ENCODE assay signal across 9 cellular contexts in the genomic region with DNA sequence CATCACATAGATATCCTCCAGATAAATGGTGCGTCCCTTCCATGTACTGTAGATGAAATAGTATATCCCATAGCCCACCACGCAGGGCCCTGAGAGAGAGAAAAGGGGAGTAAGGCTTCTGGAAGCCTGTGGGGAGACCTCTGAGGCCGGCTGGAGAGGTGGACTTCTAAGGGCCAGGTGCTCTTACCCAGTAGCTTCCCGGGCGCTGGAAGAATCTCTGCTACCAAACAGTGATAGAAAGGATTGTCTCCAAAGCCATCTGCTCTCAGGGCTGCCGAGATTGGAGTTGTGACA. TPM values are rescaled to one million over a fixed set of nuclear protein-coding genes. Genes with fewer than 3 reads are reported as not detected.
DNase-seq lines count a peak whose midpoint lies in the region; ATAC-seq and TF ChIP-seq lines count a peak whose summit lies in the region.
"Had no signal": no experiment of that assay in that cellular context is flagged by ENCODE, and none has a peak within 500 bp of the region (broad histone marks: within the 10 kb centered on the region; RNA-seq: fewer than 3 reads in every experiment).

No MANE protein-coding gene starts in this region.

- peak overlapping the region; percentile 97 for H3K4me3 ChIP-seq in GM23338
- peak overlapping the region; percentile 82 for H3K4me3 ChIP-seq in left ventricle myocardium inferior
- peak overlapping the region; percentile 74 to 91 (median 91) for H3K4me3 ChIP-seq in skeletal muscle tissue (ENCODE audit: low read length in 3 of 3)

- CTCF ChIA-PET in activated CD4-positive, alpha-beta memory T cell treated with anti-CD3 and anti-CD28 coated beads, Interleukin-2, amount 10 ng/mL, durations not matched to agents 7 days and 5 days (lab: Charles Lee), result interaction anchor here (1.5 to 2.4 kb wide), 4 partner anchors 9 to 61 kb away, joined by 3 to 25 read pairs (median 10); a partner anchor contains a TSS

- ATAC-seq in GM23338 (peak; percentile 8; the same call in 2 of the 3 replicates), HG03460 (IDR thresholded peaks at IDR 0.05; ENCODE audit: unreplicated experiment) (no peak), GM18867 (IDR thresholded peaks at IDR 0.05; ENCODE audit: unreplicated experiment) (no peak), GM21423 (IDR thresholded peaks at IDR 0.05; ENCODE audit: unreplicated experiment) (no peak)

- H3K4me1 ChIP-seq in GM23338 (ENCODE audit: insufficient read depth) (peaks cover 7% of the 10 kb centered on the region), left ventricle myocardium inferior (peaks cover 27% of the 10 kb centered on the region), skeletal muscle tissue (ENCODE audit: control insufficient read depth in 3 of 3, insufficient read depth in 3 of 3, low read length in 3 of 3) (peaks cover 9 to 13% (median 11%) of the 10 kb centered on the region in 3 donors)

- intact Hi-C loops in left ventricle myocardium inferior (cut with micrococcal nuclease), result no loop called here

- POLR2A ChIA-PET in activated CD4-positive, alpha-beta memory T cell treated with anti-CD3 and anti-CD28 coated beads, Interleukin-2, amount 10 ng/mL, durations not matched to agents 7 days and 5 days (lab: Charles Lee), result interaction anchor here (1.4 to 4.5 kb wide), 4 partner anchors 12 to 216 kb away, joined by 3 to 63 read pairs (median 12); a partner anchor contains a TSS

- H3K79me2 ChIP-seq in GM23338 (replicated peaks; ENCODE audit: insufficient read depth), result peaks cover 4% of the 10 kb centered on the region; the same call in 1 of the 2 replicates

- H3F3A ChIP-seq in GM23338 (replicated peaks; ENCODE audit: low read depth), result peaks cover 12% of the 10 kb centered on the region; the same call in 1 of the 2 replicates

- H4K20me1 ChIP-seq in GM23338 (replicated peaks; ENCODE audit: insufficient read depth), result no peaks in the 10 kb centered on the region

- no peaks in the 10 kb centered on the region for H3K9me2 ChIP-seq in GM23338 (ENCODE audit: insufficient read depth)

- H3K4me1 Mint-ChIP-seq in GM23338, result peaks cover 9% of the 10 kb centered on the region
- H3K4me1 Mint-ChIP-seq in activated CD4-positive, alpha-beta memory T cell treated with anti-CD3 and anti-CD28 coated beads, Interleukin-2, amount 10 ng/mL, durations not matched to agents 7 days and 5 days, result peaks cover 14% of the 10 kb centered on the region

- H3K9me3 ChIP-seq in left ventricle myocardium inferior (replicated peaks) (no peaks in the 10 kb centered on the region), skeletal muscle tissue (ENCODE audit: control insufficient read depth in 3 of 3, low read length in 3 of 3) (no peaks in the 10 kb centered on the region)

- no peaks in the 10 kb centered on the region for H3K9me3 Mint-ChIP-seq in GM23338
- H3K9me3 Mint-ChIP-seq in activated CD4-positive, alpha-beta memory T cell treated with anti-CD3 and anti-CD28 coated beads, Interleukin-2, amount 10 ng/mL, durations not matched to agents 7 days and 5 days, result no peaks in the 10 kb centered on the region

- H3K4me3 Mint-ChIP-seq in GM23338, result peak overlapping the region; percentile 90
- H3K4me3 Mint-ChIP-seq in activated CD4-positive, alpha-beta memory T cell treated with anti-CD3 and anti-CD28 coated beads, Interleukin-2, amount 10 ng/mL, durations not matched to agents 7 days and 5 days, result peak overlapping the region; percentile 92

- peaks cover 13% of the 10 kb centered on the region; the same call in 2 of the 3 replicates for H3K36me3 Mint-ChIP-seq in GM23338 (ENCODE audit: low read depth)
- peaks cover 3% of the 10 kb centered on the region for H3K36me3 Mint-ChIP-seq in activated CD4-positive, alpha-beta memory T cell treated with anti-CD3 and anti-CD28 coated beads, Interleukin-2, amount 10 ng/mL, durations not matched to agents 7 days and 5 days (ENCODE audit: low read depth)

- H3K36me3 ChIP-seq in GM23338 (ENCODE audit: insufficient read depth), result no peaks in the 10 kb centered on the region
- H3K36me3 ChIP-seq in left ventricle myocardium inferior, result peaks cover 9% of the 10 kb centered on the region
- H3K36me3 ChIP-seq in skeletal muscle tissue (ENCODE audit: control insufficient read depth in 3 of 3, insufficient read depth in 3 of 3, low read length in 3 of 3), result peaks cover 4 to 5% (median 5%) of the 10 kb centered on the region in 3 donors

- peak overlapping the region; percentile 92 to 95 (median 95) for H3K9ac ChIP-seq in skeletal muscle tissue (ENCODE audit: low read depth in 1 of 3, low read length in 3 of 3)

- H3K27me3 Mint-ChIP-seq in GM23338 (ENCODE audit: insufficient read depth, low read depth, poor library complexity), result peaks cover 13% of the 10 kb centered on the region
- H3K27me3 Mint-ChIP-seq in activated CD4-positive, alpha-beta memory T cell treated with anti-CD3 and anti-CD28 coated beads, Interleukin-2, amount 10 ng/mL, durations not matched to agents 7 days and 5 days, result no peaks in the 10 kb centered on the region

- no peak for DNase-seq in GM23338 (ENCODE audit: low spot score)
- DNase-seq in activated CD4-positive, alpha-beta memory T cell treated with anti-CD3 and anti-CD28 coated beads, Interleukin-2, amount 10 ng/mL, durations not matched to agents 7 days and 5 days, result no peak
- DNase-seq in left ventricle myocardium inferior, result no peak
- DNase-seq in activated CD4-positive, alpha-beta T cell treated with anti-CD3 and anti-CD28 coated beads for 4 hours, result no peak

- H3K27ac Mint-ChIP-seq in GM23338, result peak overlapping the region; percentile 93
- no peak overlapping the region for H3K27ac Mint-ChIP-seq in activated CD4-positive, alpha-beta memory T cell treated with anti-CD3 and anti-CD28 coated beads, Interleukin-2, amount 10 ng/mL, durations not matched to agents 7 days and 5 days

- H3K27me3 ChIP-seq in GM23338 (ENCODE audit: insufficient read depth) (no peaks in the 10 kb centered on the region), left ventricle myocardium inferior (ENCODE audit: low read depth) (no peaks in the 10 kb centered on the region), skeletal muscle tissue (ENCODE audit: control insufficient read depth in 3 of 3, insufficient read depth in 3 of 3, low read length in 3 of 3) (no peaks in the 10 kb centered on the region)

- peak overlapping the region; percentile 97; the same call in 1 of the 2 replicates for H2AFZ ChIP-seq in GM23338

- TF ChIP-seq CTCF in GM23338 (conservative IDR thresholded peaks at IDR 0.05; ENCODE audit: low read depth in 2 of 2) (no peak), left ventricle myocardium inferior (IDR thresholded peaks at IDR 0.05; ENCODE audit: borderline replicate concordance) (no peak)

- H3K27ac ChIP-seq in GM23338 (ENCODE audit: low read depth) (peak overlapping the region; percentile 99), left ventricle myocardium inferior (replicated peaks) (peak overlapping the region; percentile 92), skeletal muscle tissue (ENCODE audit: low read depth, low read length) (peak overlapping the region; percentile 97)

- H3K4me2 ChIP-seq in GM23338, result peak overlapping the region; percentile 90

TF ChIP-seq in GM23338, 12 proteins besides CTCF, POLR2A, EP300 and RAD21 (continues in another document):
- TF ChIP-seq EZH2 (IDR thresholded peaks at IDR 0.05; ENCODE audit: low read depth, unreplicated experiment), result no peak
- no peak for TF ChIP-seq STAT1 (IDR thresholded peaks at IDR 0.05; ENCODE audit: unreplicated experiment)
- TF ChIP-seq JUNB (IDR thresholded peaks at IDR 0.05; ENCODE audit: unreplicated experiment), result no peak
- TF ChIP-seq POLR2AphosphoS5 (IDR thresholded peaks at IDR 0.05; ENCODE audit: low read depth), result no peak
- TF ChIP-seq, protein P1, sequence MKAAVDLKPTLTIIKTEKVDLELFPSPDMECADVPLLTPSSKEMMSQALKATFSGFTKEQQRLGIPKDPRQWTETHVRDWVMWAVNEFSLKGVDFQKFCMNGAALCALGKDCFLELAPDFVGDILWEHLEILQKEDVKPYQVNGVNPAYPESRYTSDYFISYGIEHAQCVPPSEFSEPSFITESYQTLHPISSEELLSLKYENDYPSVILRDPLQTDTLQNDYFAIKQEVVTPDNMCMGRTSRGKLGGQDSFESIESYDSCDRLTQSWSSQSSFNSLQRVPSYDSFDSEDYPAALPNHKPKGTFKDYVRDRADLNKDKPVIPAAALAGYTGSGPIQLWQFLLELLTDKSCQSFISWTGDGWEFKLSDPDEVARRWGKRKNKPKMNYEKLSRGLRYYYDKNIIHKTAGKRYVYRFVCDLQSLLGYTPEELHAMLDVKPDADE (IDR thresholded peaks at IDR 0.05), result no peak

RNA-seq across cellular contexts. Expression of a gene that starts 0.7 kb away (rescaled TPM):
- 52.7 and 56.7 TPM in 2 replicates for total RNA-seq in GM23338 (2014; rRNA removed; shearing (Covaris generic))
- 69.4 and 74.4 TPM in 2 replicates for polyA plus RNA-seq in GM23338 (2016; fragmentation: Nextera tagmentation; extraction: Ambion mirVana)
- 10 to 100 TPM; 36.2 to 37.9 TPM for total RNA-seq in activated CD4-positive, alpha-beta memory T cell treated with anti-CD3 and anti-CD28 coated beads, Interleukin-2, amount 10 ng/mL, durations not matched to agents 7 days and 5 days
- 73.5 TPM for total RNA-seq in left ventricle myocardium inferior
- 41.2 TPM for total RNA-seq in skeletal muscle tissue

RNA-seq across cellular contexts. Expression of a gene that starts 3.0 kb away (rescaled TPM):
- 0.38 and 0.66 TPM in 2 replicates for total RNA-seq in GM23338 (2014; rRNA removed; shearing (Covaris generic))
- 0.48 and 0.90 TPM in 2 replicates for polyA plus RNA-seq in GM23338 (2016; fragmentation: Nextera tagmentation; extraction: Ambion mirVana)
- not detected for total RNA-seq in activated CD4-positive, alpha-beta memory T cell treated with anti-CD3 and anti-CD28 coated beads, Interleukin-2, amount 10 ng/mL, durations not matched to agents 7 days and 5 days
- total RNA-seq in left ventricle myocardium inferior (0.74 TPM), skeletal muscle tissue (not detected)
- total RNA-seq: HT1080 had no signal

RNA-seq across cellular contexts. Expression of a gene that starts 12.2 kb away (rescaled TPM):
- 20.3 and 24.4 TPM in 2 replicates for total RNA-seq in GM23338 (2014; rRNA removed; shearing (Covaris generic))
- 8.6 and 10.9 TPM in 2 replicates for polyA plus RNA-seq in GM23338 (2016; fragmentation: Nextera tagmentation; extraction: Ambion mirVana)
- 10 to 100 TPM; 30.4 to 31.2 TPM for total RNA-seq in activated CD4-positive, alpha-beta memory T cell treated with anti-CD3 and anti-CD28 coated beads, Interleukin-2, amount 10 ng/mL, durations not matched to agents 7 days and 5 days
- total RNA-seq in left ventricle myocardium inferior (111 TPM), skeletal muscle tissue (42.3 TPM)

RNA-seq across cellular contexts. Expression of a gene that starts 23.8 kb away (rescaled TPM):
- total RNA-seq in GM23338 (2014; rRNA removed; shearing (Covaris generic)), result 11.2 and 14.9 TPM in 2 replicates
- 33.1 and 35.3 TPM in 2 replicates for polyA plus RNA-seq in GM23338 (2016; fragmentation: Nextera tagmentation; extraction: Ambion mirVana)
- total RNA-seq in activated CD4-positive, alpha-beta memory T cell treated with anti-CD3 and anti-CD28 coated beads, Interleukin-2, amount 10 ng/mL, durations not matched to agents 7 days and 5 days, result under 1 TPM; 0.25 to 0.50 TPM
- total RNA-seq in left ventricle myocardium inferior, result 2.8 TPM
- total RNA-seq in skeletal muscle tissue, result 1.6 TPM
- total RNA-seq: HT1080 had no signal

RNA-seq across cellular contexts. Expression of a gene that starts 37.0 kb away (rescaled TPM):
- 23.6 and 43.0 TPM in 2 replicates for total RNA-seq in GM23338 (2014; rRNA removed; shearing (Covaris generic))
- 29.9 and 37.7 TPM in 2 replicates for polyA plus RNA-seq in GM23338 (2016; fragmentation: Nextera tagmentation; extraction: Ambion mirVana)
- total RNA-seq in activated CD4-positive, alpha-beta memory T cell treated with anti-CD3 and anti-CD28 coated beads, Interleukin-2, amount 10 ng/mL, durations not matched to agents 7 days and 5 days, result under 1 TPM; 0.30 to 0.40 TPM
- total RNA-seq in left ventricle myocardium inferior (1.9 TPM), skeletal muscle tissue (not detected)
